ENCODE assay signal across 12 cellular contexts in the genomic region with DNA sequence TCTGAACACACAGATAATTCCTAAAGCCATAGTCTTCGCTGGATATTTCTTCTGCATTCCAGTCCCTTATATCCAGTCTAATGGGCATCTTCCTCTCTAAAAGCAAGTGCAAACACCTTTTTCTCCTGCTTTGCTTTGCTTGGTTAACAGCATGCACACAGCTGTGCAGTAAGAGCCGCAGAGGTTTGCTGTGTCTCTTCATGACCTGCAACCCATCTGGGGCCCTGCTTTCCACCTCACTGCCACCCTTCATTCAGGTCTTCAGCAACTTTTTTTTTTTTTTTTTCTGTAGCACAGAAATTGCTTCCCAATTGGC. TPM values are rescaled to one million over a fixed set of nuclear protein-coding genes. Genes with fewer than 3 reads are reported as not detected.
DNase-seq lines count a peak whose midpoint lies in the region; ATAC-seq, FAIRE-seq and TF ChIP-seq lines count a peak whose summit lies in the region.
"Had no signal": no experiment of that assay in that cellular context is flagged by ENCODE, and none has a peak within 500 bp of the region (broad histone marks: within the 10 kb centered on the region; RNA-seq: fewer than 3 reads in every experiment).

No MANE protein-coding gene starts in this region.

- DNase-seq in heart left ventricle (no peak), Right ventricle myocardium superior (no peak), dorsolateral prefrontal cortex (no peak), natural killer cell (no peak), tibial nerve (ENCODE audit: low spot score in 2 of 2) (no peak), GM12891 (ENCODE audit: insufficient read length, low spot score) (no peak), GDM1 (lab: John Stamatoyannopoulos, UW) (no peak)
- DNase-seq in activated naive CD4-positive, alpha-beta T cell treated with Interleukin-2 at 50 U/mL for 16 hours: no peak
- DNase-seq: GOT3, NCI-H446 treated with DMSO at 0.1 percent for 48 hours, T1000 had no signal

- TF ChIP-seq EP300 in tibial nerve (IDR thresholded peaks at IDR 0.05): no peak

- no peaks in the 10 kb centered on the region for H3K27me3 Mint-ChIP-seq in natural killer cell (ENCODE audit: low read depth in 2 of 2)
- H3K27me3 Mint-ChIP-seq: activated naive CD8-positive, alpha-beta T cell had no signal

- H3K4me1 ChIP-seq in heart left ventricle: peaks cover 7 to 100% (median 83%) of the 10 kb centered on the region in 12 donors
- peaks cover 0 to 94% (median 62%) of the 10 kb centered on the region in 4 donors for H3K4me1 ChIP-seq in tibial nerve

- no peak for FAIRE-seq in GM12891 (lab: Jason Lieb, UNC)

- no peak for ATAC-seq in heart left ventricle
- no peak for ATAC-seq in Right ventricle myocardium superior (ENCODE audit: poor library complexity)
- no peak for ATAC-seq in natural killer cell

- TF ChIP-seq CTCF in heart left ventricle (IDR thresholded peaks at IDR 0.05) (no peak), dorsolateral prefrontal cortex (IDR thresholded peaks at IDR 0.05 in 54 of 56, conservative IDR thresholded peaks at IDR 0.05 in 2 of 56; ENCODE audit: low read depth in 1 of 56, partially characterized antibody in 56 of 56) (no peak), natural killer cell (IDR thresholded peaks at IDR 0.05) (no peak), tibial nerve (IDR thresholded peaks at IDR 0.05) (no peak)

- no peaks in the 10 kb centered on the region for H3K27me3 ChIP-seq in heart left ventricle
- H3K27me3 ChIP-seq in dorsolateral prefrontal cortex: no peaks in the 10 kb centered on the region
- no peaks in the 10 kb centered on the region for H3K27me3 ChIP-seq in tibial nerve

- peaks cover under 1% of the 10 kb centered on the region for H3K36me3 Mint-ChIP-seq in natural killer cell

- peak overlapping the region; percentile 57 to 98 for H3K27ac Mint-ChIP-seq in natural killer cell
- H3K27ac Mint-ChIP-seq: activated naive CD8-positive, alpha-beta T cell had no signal

- peak overlapping the region; percentile 28 to 93 (median 82) for H3K27ac ChIP-seq in heart left ventricle
- H3K27ac ChIP-seq in dorsolateral prefrontal cortex: peak overlapping the region in 48 of 59 donors; percentile 3 to 85 (median 64)
- H3K27ac ChIP-seq in tibial nerve: peak overlapping the region; percentile 61 to 90 (median 84)

- H3K4me1 Mint-ChIP-seq in natural killer cell: peaks cover 96 to 99% of the 10 kb centered on the region in 2 donors

- no peaks in the 10 kb centered on the region for H3K9me3 ChIP-seq in heart left ventricle
- H3K9me3 ChIP-seq in tibial nerve: no peaks in the 10 kb centered on the region

- H3K9me3 Mint-ChIP-seq in natural killer cell: no peaks in the 10 kb centered on the region

- TF ChIP-seq POLR2A in heart left ventricle (IDR thresholded peaks at IDR 0.05): no peak
- TF ChIP-seq POLR2A in tibial nerve (IDR thresholded peaks at IDR 0.05): no peak
- TF ChIP-seq POLR2A in GM12891 (IDR thresholded peaks at IDR 0.05; ENCODE audit: low read depth, low read length): no peak

- H3K4me3 Mint-ChIP-seq in natural killer cell: peak overlapping the region; percentile 5
- H3K4me3 Mint-ChIP-seq: activated naive CD8-positive, alpha-beta T cell had no signal

- intact Hi-C loops in heart left ventricle (cut with DNase I): loop anchor here in 3 of 10 donors (2.0 to 10.0 kb wide), 3 partner anchors 46 to 147 kb away; no protein-coding TSS in a partner anchor
- intact Hi-C loops in Right ventricle myocardium superior (cut with DNase I): no loop called here
- intact Hi-C loops in dorsolateral prefrontal cortex (cut with DNase I): no loop called here
- intact Hi-C loops in natural killer cell (cut with micrococcal nuclease): no loop called here

- H3K4me3 ChIP-seq in heart left ventricle (no peak overlapping the region), dorsolateral prefrontal cortex (no peak overlapping the region), tibial nerve (no peak overlapping the region)

- H3K36me3 ChIP-seq in heart left ventricle (peaks cover 0 to 20% (median 2%) of the 10 kb centered on the region in 9 donors), tibial nerve (peaks cover 0 to 3% (median 0%) of the 10 kb centered on the region in 3 donors)

- 77 to 90% (median 85%) methylated on average over 2 of the region's 2 CpGs for WGBS in heart left ventricle, 4 donors
- WGBS in tibial nerve, 2 donors: 92 to 96% methylated on average over 2 of the region's 2 CpGs

TF ChIP-seq in GM12891, 5 proteins besides CTCF, POLR2A, EP300 and RAD21:
- TF ChIP-seq POLR2AphosphoS5 (IDR thresholded peaks at IDR 0.05; ENCODE audit: low read depth, low read length) (no peak), TAF1 (IDR thresholded peaks at IDR 0.05; ENCODE audit: low read depth, low read length) (no peak), PAX5 (IDR thresholded peaks at IDR 0.05; ENCODE audit: insufficient read depth, low read length, severe bottlenecking) (no peak), SPI1 (IDR thresholded peaks at IDR 0.05; ENCODE audit: low read depth, low read length) (no peak), POU2F2 (IDR thresholded peaks at IDR 0.05; ENCODE audit: low read depth, low read length) (no peak)

RNA-seq across cellular contexts. Expression of a gene that starts 14.4 kb away (rescaled TPM):
- total RNA-seq in heart left ventricle: 10 to 100 TPM; 10.2 to 55.7 (median 20.9) TPM
- polyA plus RNA-seq in heart left ventricle: 10 to 100 TPM; 13.4 to 21.2 TPM
- total RNA-seq in Right ventricle myocardium superior: 23.7 TPM
- 10 to 100 TPM in 118 of 120 experiments, 1 to 10 TPM in 2; 7.7 to 36.0 (median 17.1) TPM for total RNA-seq in dorsolateral prefrontal cortex
- 100 to 1,000 TPM; 106 to 110 (median 107) TPM for total RNA-seq in natural killer cell
- 100 to 1,000 TPM; 107 to 205 (median 130) TPM for total RNA-seq in tibial nerve
- 31.6 TPM for polyA plus RNA-seq in GM12891 (2012; ENCODE audit: low read depth, missing spikeins)
